Comparison of ENCODE assay signal across 9 cellular contexts in the genomic region with DNA sequence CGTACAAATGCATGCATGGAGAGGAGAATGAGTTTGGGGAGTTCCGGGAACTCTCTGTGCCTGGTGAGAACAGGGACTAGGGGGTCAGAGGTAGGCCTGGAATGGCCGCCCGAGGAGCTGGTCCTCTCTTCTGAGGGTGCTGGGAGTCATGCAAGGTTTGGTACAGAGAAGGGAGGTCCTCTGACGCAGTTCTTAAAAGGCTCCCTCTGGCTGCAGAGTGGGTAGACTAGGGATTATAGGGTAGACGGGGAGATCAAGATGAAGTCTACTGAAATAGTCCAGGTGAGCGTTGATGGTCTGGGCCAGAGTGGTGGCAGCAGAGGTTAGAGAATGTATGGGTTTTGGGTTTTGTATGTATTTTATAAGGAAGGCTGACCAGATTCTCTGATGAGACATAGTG. TPM values are rescaled to one million over a fixed set of nuclear protein-coding genes. Genes with fewer than 3 reads are reported as not detected.
DNase-seq lines count a peak whose midpoint lies in the region; ATAC-seq, FAIRE-seq and TF ChIP-seq lines count a peak whose summit lies in the region.
"Had no signal": no experiment of that assay in that cellular context is flagged by ENCODE, and none has a peak within 500 bp of the region (broad histone marks: within the 10 kb centered on the region; RNA-seq: fewer than 3 reads in every experiment).

No MANE protein-coding gene starts in this region.

- no peak for FAIRE-seq in HepG2 (lab: Jason Lieb, UNC)
- FAIRE-seq: endometrium had no signal

- no peak for TF ChIP-seq POLR2A in HepG2 (IDR thresholded peaks at IDR 0.05; ENCODE audit: insufficient read depth in 1 of 2, low read depth in 2 of 2, low read length in 2 of 2)

- in situ Hi-C loops in HepG2 (cut with HindIII; ENCODE audit: extremely low pct_ligation_motif_present, low pct_unique_long_range_greater_than_20kb) = no loop called here

- H3K4me3 ChIP-seq in HepG2 (replicated peaks in 1 of 3; ENCODE audit: insufficient read depth in 1 of 3, low read depth in 2 of 3, low read length in 3 of 3) (peak overlapping the region; percentile 79 to 100 (median 98)), urinary bladder (ENCODE audit: low read depth, low read length) (peak overlapping the region; percentile 89)

- no peak overlapping the region for H2AFZ ChIP-seq in HepG2 (ENCODE audit: low read length)

- CTCF ChIA-PET in HepG2 (lab: Yijun Ruan, JAX; ENCODE audit: low intra/inter-chr PET ratio, low total read pairs) = no interaction called here

- H3K27ac Mint-ChIP-seq in activated naive CD4-positive, alpha-beta T cell treated with anti-CD3 and anti-CD28 coated beads, Interleukin-2, amount 50 U/mL, for 24 hours = peak overlapping the region; percentile 9

- H3K79me2 ChIP-seq in HepG2 (ENCODE audit: insufficient read depth, low read length) = peaks cover 27% of the 10 kb centered on the region

- no peak for DNase-seq in activated naive CD4-positive, alpha-beta T cell treated with anti-CD3 and anti-CD28 coated beads, Interleukin-2, amount 50 U/mL, for 16 hours
- DNase-seq in astrocyte of the hippocampus (ENCODE audit: low read depth, low spot score) (peak; percentile 12), HepG2 (ENCODE audit: low spot score) (no peak), activated gamma-delta T cell treated with Interleukin-2 at 50 U/mL for 16 hours (no peak), NCI-H1092 treated with DMSO at 0.1 percent for 48 hours (lab: John Stamatoyannopoulos, UW) (no peak)

- TF ChIP-seq EP300 in HepG2 (IDR thresholded peaks at IDR 0.05; ENCODE audit: low read depth in 2 of 2, low read length in 2 of 2) (no peak), HepG2 (CRISPR knock-in tag; IDR thresholded peaks at IDR 0.05; ENCODE audit: borderline replicate concordance) (no peak)

- intact Hi-C loops in HepG2 (cut with micrococcal nuclease; ENCODE audit: unreplicated experiment) = no loop called here

- H3K9ac ChIP-seq in HepG2 (ENCODE audit: insufficient read depth, low read depth, low read length) = peak overlapping the region; percentile 94

- H3K27me3 Mint-ChIP-seq in activated naive CD4-positive, alpha-beta T cell treated with anti-CD3 and anti-CD28 coated beads, Interleukin-2, amount 50 U/mL, for 24 hours = peaks cover 8% of the 10 kb centered on the region

- no peak for TF ChIP-seq RAD21 in HepG2 (CRISPR knock-in tag; IDR thresholded peaks at IDR 0.05)

- H3K27ac ChIP-seq in HepG2 (ENCODE audit: extremely low read length, insufficient read depth, low read length) = no peak overlapping the region
- no peak overlapping the region for H3K27ac ChIP-seq in urinary bladder (ENCODE audit: low read depth)

- H3K4me1 Mint-ChIP-seq in activated naive CD4-positive, alpha-beta T cell treated with anti-CD3 and anti-CD28 coated beads, Interleukin-2, amount 50 U/mL, for 24 hours = peaks cover 35% of the 10 kb centered on the region

- TF ChIP-seq CTCF in HepG2 (CRISPR knock-in tag; IDR thresholded peaks at IDR 0.05) = no peak

- ATAC-seq in HepG2 = peak; percentile 25
- ATAC-seq in GM21381 (IDR thresholded peaks at IDR 0.05; ENCODE audit: unreplicated experiment) = no peak

- no TSS peak for BruUV-seq in HepG2 (replicated peaks; lab: Mats Ljungman, UMichigan)

- WGBS in HepG2 (ENCODE audit: low lambda C conversion rate) = 36% methylated on average over 7 of the region's 7 CpGs
- WGBS in urinary bladder = 19% methylated on average over 7 of the region's 7 CpGs

- H3K36me3 ChIP-seq in HepG2 (replicated peaks in 1 of 2; ENCODE audit: control insufficient read depth in 1 of 2, insufficient read depth in 2 of 2, low read length in 2 of 2) = peaks cover 5 to 39% of the 10 kb centered on the region in 2 experiments
- H3K36me3 ChIP-seq in urinary bladder (ENCODE audit: insufficient read depth) = peaks cover 5% of the 10 kb centered on the region

- H3K27me3 ChIP-seq in HepG2 (ENCODE audit: control insufficient read depth in 1 of 2, insufficient read depth in 2 of 2, low read length in 2 of 2) = no peaks in the 10 kb centered on the region; a peak in 1 of 5 replicates

- peak overlapping the region; percentile 95 for H3K4me3 Mint-ChIP-seq in activated naive CD4-positive, alpha-beta T cell treated with anti-CD3 and anti-CD28 coated beads, Interleukin-2, amount 50 U/mL, for 24 hours

- H4K20me1 ChIP-seq in HepG2 (ENCODE audit: insufficient read depth, low read length) = no peaks in the 10 kb centered on the region

- peaks cover 29% of the 10 kb centered on the region for H3K4me1 ChIP-seq in HepG2 (ENCODE audit: insufficient read depth, low read length)
- no peaks in the 10 kb centered on the region for H3K4me1 ChIP-seq in urinary bladder (ENCODE audit: insufficient read depth)

- POLR2A ChIA-PET in HepG2 (lab: Yijun Ruan, JAX) = interaction anchor here (1.4 kb wide), 1 partner anchor 11 kb away, joined by 11 read pairs; the partner anchor contains the start of genes TRAPPC2B and ZNF547

- no peaks in the 10 kb centered on the region for H3K9me3 ChIP-seq in HepG2 (ENCODE audit: low read length)

- H3K36me3 Mint-ChIP-seq in activated naive CD4-positive, alpha-beta T cell treated with anti-CD3 and anti-CD28 coated beads, Interleukin-2, amount 50 U/mL, for 24 hours = peaks cover 54% of the 10 kb centered on the region

- peak overlapping the region; percentile 91 for H3K4me2 ChIP-seq in HepG2 (ENCODE audit: low read depth, low read length)

- peaks cover 25% of the 10 kb centered on the region for H3K9me3 Mint-ChIP-seq in activated naive CD4-positive, alpha-beta T cell treated with anti-CD3 and anti-CD28 coated beads, Interleukin-2, amount 50 U/mL, for 24 hours

RNA-seq across cellular contexts. Expression of gene ZNF304, which starts 0.8 kb away (rescaled TPM):
- 8.0 and 9.5 TPM in 2 replicates for total RNA-seq in HepG2 (2016; rRNA removed; fragmentation: Illumina TruSeq; extraction: Trizol)
- total RNA-seq in HepG2 (2016; cell fraction: cytosol; rRNA removed; fragmentation: Illumina TruSeq; extraction: Trizol; ENCODE audit: low read depth) = 0.61 and 1.1 TPM in 2 replicates
- 7.7 and 8.9 TPM in 2 replicates for total RNA-seq in HepG2 (2016; cell fraction: insoluble cytoplasmic fraction; rRNA removed; fragmentation: Illumina TruSeq; extraction: Trizol)
- total RNA-seq in HepG2 (2016; cell fraction: membrane; rRNA removed; fragmentation: Illumina TruSeq; extraction: Trizol) = 3.0 and 3.4 TPM in 2 replicates
- total RNA-seq in HepG2 (2016; cell fraction: nucleus; rRNA removed; fragmentation: Illumina TruSeq; extraction: Trizol) = 5.9 and 7.0 TPM in 2 replicates
- 3.4 and 3.6 TPM in 2 replicates for polyA plus RNA-seq in HepG2 (2011; rRNA removed)
- polyA plus RNA-seq in HepG2 (2011; cell fraction: cytosol; rRNA removed) = 1.8 and 2.7 TPM in 2 replicates
- 3.0 and 4.8 TPM in 2 replicates for polyA plus RNA-seq in HepG2 (2011; cell fraction: nucleus; rRNA removed)
- 3.5 and 4.1 TPM in 2 replicates for polyA plus RNA-seq in HepG2 (2012)
- polyA plus RNA-seq in HepG2 (2016; cell fraction: cytosol; fragmentation: Illumina TruSeq; extraction: Trizol; ENCODE audit: low read depth) = 0.17 TPM in 2 replicates
- 4.3 and 4.6 TPM in 2 replicates for polyA plus RNA-seq in HepG2 (2016; cell fraction: insoluble cytoplasmic fraction; fragmentation: Illumina TruSeq; extraction: Trizol; ENCODE audit: low read depth)
- polyA plus RNA-seq in HepG2 (2016; cell fraction: membrane; fragmentation: Illumina TruSeq; extraction: Trizol; ENCODE audit: low read depth) = 0.69 and 0.74 TPM in 2 replicates
- polyA plus RNA-seq in HepG2 (2016; cell fraction: nucleus; fragmentation: Illumina TruSeq; extraction: Trizol; ENCODE audit: insufficient read depth, low read depth) = 7.8 and 9.4 TPM in 2 replicates
- 8.4 and 9.2 TPM in 2 replicates for polyA minus RNA-seq in HepG2 (2011; rRNA and poly(A)+ RNA removed; ENCODE audit: low replicate concordance)
- polyA minus RNA-seq in HepG2 (2011; cell fraction: cytosol; rRNA and poly(A)+ RNA removed) = 4.4 and 6.1 TPM in 2 replicates
- 3.9 and 5.5 TPM in 2 replicates for polyA minus RNA-seq in HepG2 (2011; cell fraction: nucleus; rRNA and poly(A)+ RNA removed)
- 17.9 TPM for total RNA-seq in urinary bladder
- 7.8 TPM for polyA plus RNA-seq in urinary bladder

RNA-seq across cellular contexts. Expression of gene TRAPPC2B, which starts 11.5 kb away (rescaled TPM):
- total RNA-seq in HepG2 (2016; rRNA removed; fragmentation: Illumina TruSeq; extraction: Trizol) (13.3 and 20.5 TPM in 2 replicates), urinary bladder (9.7 TPM)
- 6.0 and 7.5 TPM in 2 replicates for total RNA-seq in HepG2 (2016; cell fraction: cytosol; rRNA removed; fragmentation: Illumina TruSeq; extraction: Trizol; ENCODE audit: low read depth)
- 14.1 and 20.3 TPM in 2 replicates for total RNA-seq in HepG2 (2016; cell fraction: insoluble cytoplasmic fraction; rRNA removed; fragmentation: Illumina TruSeq; extraction: Trizol)
- 5.7 and 5.9 TPM in 2 replicates for total RNA-seq in HepG2 (2016; cell fraction: membrane; rRNA removed; fragmentation: Illumina TruSeq; extraction: Trizol)
- total RNA-seq in HepG2 (2016; cell fraction: nucleus; rRNA removed; fragmentation: Illumina TruSeq; extraction: Trizol) = 7.0 and 7.7 TPM in 2 replicates
- polyA plus RNA-seq in HepG2 (2011; rRNA removed) (16.8 and 17.7 TPM in 2 replicates), urinary bladder (26.8 TPM)
- 19.8 and 24.4 TPM in 2 replicates for polyA plus RNA-seq in HepG2 (2011; cell fraction: cytosol; rRNA removed)
- polyA plus RNA-seq in HepG2 (2011; cell fraction: nucleus; rRNA removed) = 3.5 and 5.8 TPM in 2 replicates
- 12.0 and 12.7 TPM in 2 replicates for polyA plus RNA-seq in HepG2 (2012)
- polyA plus RNA-seq in HepG2 (2016; cell fraction: cytosol; fragmentation: Illumina TruSeq; extraction: Trizol; ENCODE audit: low read depth) = 3.7 and 5.0 TPM in 2 replicates
- polyA plus RNA-seq in HepG2 (2016; cell fraction: insoluble cytoplasmic fraction; fragmentation: Illumina TruSeq; extraction: Trizol; ENCODE audit: low read depth) = 20.2 and 24.5 TPM in 2 replicates
- 2.9 TPM in 2 replicates for polyA plus RNA-seq in HepG2 (2016; cell fraction: membrane; fragmentation: Illumina TruSeq; extraction: Trizol; ENCODE audit: low read depth)
- polyA plus RNA-seq in HepG2 (2016; cell fraction: nucleus; fragmentation: Illumina TruSeq; extraction: Trizol; ENCODE audit: insufficient read depth, low read depth) = 10.9 and 11.1 TPM in 2 replicates
- polyA minus RNA-seq in HepG2 (2011; rRNA and poly(A)+ RNA removed; ENCODE audit: low replicate concordance) = 6.7 and 11.3 TPM in 2 replicates
- polyA minus RNA-seq in HepG2 (2011; cell fraction: cytosol; rRNA and poly(A)+ RNA removed) = 1.8 and 6.1 TPM in 2 replicates
- polyA minus RNA-seq in HepG2 (2011; cell fraction: nucleus; rRNA and poly(A)+ RNA removed) = 3.6 and 6.2 TPM in 2 replicates

RNA-seq across cellular contexts. Expression of gene ZNF547, which starts 11.5 kb away (rescaled TPM):
- 2.1 and 2.6 TPM in 2 replicates for total RNA-seq in HepG2 (2016; rRNA removed; fragmentation: Illumina TruSeq; extraction: Trizol)
- total RNA-seq in HepG2 (2016; cell fraction: cytosol; rRNA removed; fragmentation: Illumina TruSeq; extraction: Trizol; ENCODE audit: low read depth) = 0.40 and 0.44 TPM in 2 replicates
- 2.2 and 2.6 TPM in 2 replicates for total RNA-seq in HepG2 (2016; cell fraction: insoluble cytoplasmic fraction; rRNA removed; fragmentation: Illumina TruSeq; extraction: Trizol)
- total RNA-seq in HepG2 (2016; cell fraction: membrane; rRNA removed; fragmentation: Illumina TruSeq; extraction: Trizol) = 1.0 TPM in 2 replicates
- 3.1 and 4.6 TPM in 2 replicates for total RNA-seq in HepG2 (2016; cell fraction: nucleus; rRNA removed; fragmentation: Illumina TruSeq; extraction: Trizol)
- polyA plus RNA-seq in HepG2 (2011; rRNA removed) = 2.0 and 2.2 TPM in 2 replicates
- polyA plus RNA-seq in HepG2 (2011; cell fraction: cytosol; rRNA removed) = 0.71 and 1.3 TPM in 2 replicates
- 3.0 and 5.3 TPM in 2 replicates for polyA plus RNA-seq in HepG2 (2011; cell fraction: nucleus; rRNA removed)
- 2.5 TPM in 2 replicates for polyA plus RNA-seq in HepG2 (2012)
- 0.24 and 0.31 TPM in 2 replicates for polyA plus RNA-seq in HepG2 (2016; cell fraction: cytosol; fragmentation: Illumina TruSeq; extraction: Trizol; ENCODE audit: low read depth)
- 1.3 and 1.4 TPM in 2 replicates for polyA plus RNA-seq in HepG2 (2016; cell fraction: insoluble cytoplasmic fraction; fragmentation: Illumina TruSeq; extraction: Trizol; ENCODE audit: low read depth)
- polyA plus RNA-seq in HepG2 (2016; cell fraction: membrane; fragmentation: Illumina TruSeq; extraction: Trizol; ENCODE audit: low read depth) = 0.37 and 0.50 TPM in 2 replicates
- 4.6 and 5.6 TPM in 2 replicates for polyA plus RNA-seq in HepG2 (2016; cell fraction: nucleus; fragmentation: Illumina TruSeq; extraction: Trizol; ENCODE audit: insufficient read depth, low read depth)
- 4.5 and 5.7 TPM in 2 replicates for polyA minus RNA-seq in HepG2 (2011; rRNA and poly(A)+ RNA removed; ENCODE audit: low replicate concordance)
- 2.1 and 2.2 TPM in 2 replicates for polyA minus RNA-seq in HepG2 (2011; cell fraction: cytosol; rRNA and poly(A)+ RNA removed)
- polyA minus RNA-seq in HepG2 (2011; cell fraction: nucleus; rRNA and poly(A)+ RNA removed) = 4.8 and 6.3 TPM in 2 replicates
- 6.1 TPM for total RNA-seq in urinary bladder
- 1.8 TPM for polyA plus RNA-seq in urinary bladder

RNA-seq across cellular contexts. Expression of gene ZNF543, which starts 31.6 kb away (rescaled TPM):
- total RNA-seq in HepG2 (2016; rRNA removed; fragmentation: Illumina TruSeq; extraction: Trizol) = 8.9 and 10.4 TPM in 2 replicates
- total RNA-seq in HepG2 (2016; cell fraction: cytosol; rRNA removed; fragmentation: Illumina TruSeq; extraction: Trizol; ENCODE audit: low read depth) = 0.62 and 0.81 TPM in 2 replicates
- 8.0 and 9.3 TPM in 2 replicates for total RNA-seq in HepG2 (2016; cell fraction: insoluble cytoplasmic fraction; rRNA removed; fragmentation: Illumina TruSeq; extraction: Trizol)
- 4.5 and 4.7 TPM in 2 replicates for total RNA-seq in HepG2 (2016; cell fraction: membrane; rRNA removed; fragmentation: Illumina TruSeq; extraction: Trizol)
- 5.9 and 6.1 TPM in 2 replicates for total RNA-seq in HepG2 (2016; cell fraction: nucleus; rRNA removed; fragmentation: Illumina TruSeq; extraction: Trizol)
- polyA plus RNA-seq in HepG2 (2011; rRNA removed) = 2.1 and 2.5 TPM in 2 replicates
- polyA plus RNA-seq in HepG2 (2011; cell fraction: cytosol; rRNA removed) = 1.0 and 1.6 TPM in 2 replicates
- polyA plus RNA-seq in HepG2 (2011; cell fraction: nucleus; rRNA removed) = 1.9 and 2.4 TPM in 2 replicates
- polyA plus RNA-seq in HepG2 (2012) = 1.3 and 1.8 TPM in 2 replicates
- 0.15 TPM in 2 replicates for polyA plus RNA-seq in HepG2 (2016; cell fraction: cytosol; fragmentation: Illumina TruSeq; extraction: Trizol; ENCODE audit: low read depth)
- polyA plus RNA-seq in HepG2 (2016; cell fraction: insoluble cytoplasmic fraction; fragmentation: Illumina TruSeq; extraction: Trizol; ENCODE audit: low read depth) = 3.1 TPM in 2 replicates
- 0.85 and 0.98 TPM in 2 replicates for polyA plus RNA-seq in HepG2 (2016; cell fraction: membrane; fragmentation: Illumina TruSeq; extraction: Trizol; ENCODE audit: low read depth)
- polyA plus RNA-seq in HepG2 (2016; cell fraction: nucleus; fragmentation: Illumina TruSeq; extraction: Trizol; ENCODE audit: insufficient read depth, low read depth) = 3.5 and 4.7 TPM in 2 replicates
- 4.9 and 6.1 TPM in 2 replicates for polyA minus RNA-seq in HepG2 (2011; rRNA and poly(A)+ RNA removed; ENCODE audit: low replicate concordance)
- polyA minus RNA-seq in HepG2 (2011; cell fraction: cytosol; rRNA and poly(A)+ RNA removed) = 4.7 and 6.4 TPM in 2 replicates
- polyA minus RNA-seq in HepG2 (2011; cell fraction: nucleus; rRNA and poly(A)+ RNA removed) = 6.3 and 11.8 TPM in 2 replicates
- total RNA-seq in urinary bladder = 25.4 TPM
- 2.9 TPM for polyA plus RNA-seq in urinary bladder

RNA-seq across cellular contexts. Expression of gene ZNF548, which starts 37.8 kb away (rescaled TPM):
- total RNA-seq in HepG2 (2016; rRNA removed; fragmentation: Illumina TruSeq; extraction: Trizol) (24.9 and 29.4 TPM in 2 replicates), urinary bladder (35.1 TPM)
- 2.4 and 4.3 TPM in 2 replicates for total RNA-seq in HepG2 (2016; cell fraction: cytosol; rRNA removed; fragmentation: Illumina TruSeq; extraction: Trizol; ENCODE audit: low read depth)
- 27.4 and 29.3 TPM in 2 replicates for total RNA-seq in HepG2 (2016; cell fraction: insoluble cytoplasmic fraction; rRNA removed; fragmentation: Illumina TruSeq; extraction: Trizol)
- 11.2 and 12.3 TPM in 2 replicates for total RNA-seq in HepG2 (2016; cell fraction: membrane; rRNA removed; fragmentation: Illumina TruSeq; extraction: Trizol)
- total RNA-seq in HepG2 (2016; cell fraction: nucleus; rRNA removed; fragmentation: Illumina TruSeq; extraction: Trizol) = 31.8 and 35.6 TPM in 2 replicates
- polyA plus RNA-seq in HepG2 (2011; rRNA removed) (19.5 and 19.6 TPM in 2 replicates), urinary bladder (16.2 TPM)
- 11.8 and 12.3 TPM in 2 replicates for polyA plus RNA-seq in HepG2 (2011; cell fraction: cytosol; rRNA removed)
- 31.4 and 37.4 TPM in 2 replicates for polyA plus RNA-seq in HepG2 (2011; cell fraction: nucleus; rRNA removed)
- polyA plus RNA-seq in HepG2 (2012) = 11.6 and 12.0 TPM in 2 replicates
- 0.79 and 1.1 TPM in 2 replicates for polyA plus RNA-seq in HepG2 (2016; cell fraction: cytosol; fragmentation: Illumina TruSeq; extraction: Trizol; ENCODE audit: low read depth)
- polyA plus RNA-seq in HepG2 (2016; cell fraction: insoluble cytoplasmic fraction; fragmentation: Illumina TruSeq; extraction: Trizol; ENCODE audit: low read depth) = 15.8 and 17.0 TPM in 2 replicates
- 3.6 and 4.5 TPM in 2 replicates for polyA plus RNA-seq in HepG2 (2016; cell fraction: membrane; fragmentation: Illumina TruSeq; extraction: Trizol; ENCODE audit: low read depth)
- 45.4 and 45.8 TPM in 2 replicates for polyA plus RNA-seq in HepG2 (2016; cell fraction: nucleus; fragmentation: Illumina TruSeq; extraction: Trizol; ENCODE audit: insufficient read depth, low read depth)
- 15.8 and 36.1 TPM in 2 replicates for polyA minus RNA-seq in HepG2 (2011; rRNA and poly(A)+ RNA removed; ENCODE audit: low replicate concordance)
- 10.5 and 13.1 TPM in 2 replicates for polyA minus RNA-seq in HepG2 (2011; cell fraction: cytosol; rRNA and poly(A)+ RNA removed)
- polyA minus RNA-seq in HepG2 (2011; cell fraction: nucleus; rRNA and poly(A)+ RNA removed) = 30.3 and 34.6 TPM in 2 replicates
